Comparison of ENCODE assay signal across 26 cellular contexts in the genomic region with DNA sequence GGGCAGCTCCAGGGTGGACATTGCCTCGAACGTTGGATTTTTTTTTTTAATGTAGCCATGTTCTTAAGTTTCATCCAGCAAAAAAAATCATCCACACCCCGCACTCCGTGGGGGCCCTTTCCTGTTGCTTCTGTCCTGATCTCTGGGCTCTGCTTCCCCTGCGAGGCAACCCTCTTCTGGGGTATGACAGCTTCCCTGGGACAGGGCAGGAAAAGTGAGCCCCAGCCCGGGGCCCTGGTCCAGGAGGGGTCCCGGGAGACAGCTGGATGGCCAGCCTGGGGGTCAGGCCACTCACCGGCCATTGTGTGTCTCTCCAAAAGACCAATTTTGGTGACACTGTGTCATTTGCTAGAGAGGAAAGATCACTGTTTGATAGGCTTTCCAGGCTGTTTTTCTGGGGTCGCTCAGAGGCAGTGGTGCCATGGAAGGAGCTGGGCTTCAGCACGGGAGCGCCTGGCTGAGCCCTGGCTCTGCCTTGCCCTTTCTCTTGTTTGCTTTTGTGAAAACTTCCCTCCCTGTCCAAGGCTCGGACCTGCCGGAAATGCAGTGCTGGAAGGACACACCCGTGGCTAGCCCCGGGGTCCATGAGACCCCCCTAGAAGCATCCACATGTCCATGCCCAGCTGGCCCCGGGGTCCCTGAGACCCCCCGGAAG.
"Had no signal": no experiment of that assay in that cellular context is flagged by ENCODE, and none has a peak within 500 bp of the region (broad histone marks: within the 10 kb centered on the region; RNA-seq: fewer than 3 reads in every experiment).

No MANE protein-coding gene starts in this region.

- H3K4me3 Mint-ChIP-seq: activated B cell treated with CpG ODN at 0.5 μM for 24 hours; activated CD4-positive, alpha-beta T cell treated with anti-CD3 and anti-CD28 coated beads for 36 hours; activated T-cell treated with anti-CD3 and anti-CD28 coated beads, Interleukin-2, amount 50 U/mL, for 72 hours; central memory CD8-positive, alpha-beta T cell; mesothelial cell of epicardium; naive thymus-derived CD8-positive, alpha-beta T cell; stimulated activated naive B cell treated with anti-CD40 and anti-IgM and Interleukin-4, amounts not matched to agents 10 μg/mL and 1 μg/mL and 100 μg/mL, for 72 hours; T-helper 1 cell treated with Interleukin-12 subunit alpha and Interleukin-12 subunit beta and Interleukin-4 antibody, amounts not matched to agents 30 μg/mL and 1 μg/mL, for 36 hours had no signal

- H3K27ac Mint-ChIP-seq: activated B cell treated with CpG ODN at 0.5 μM for 24 hours; activated CD4-positive, alpha-beta T cell treated with anti-CD3 and anti-CD28 coated beads for 36 hours; activated T-cell treated with anti-CD3 and anti-CD28 coated beads, Interleukin-2, amount 50 U/mL, for 72 hours; mesothelial cell of epicardium; stimulated activated naive B cell treated with anti-CD40 and anti-IgM and Interleukin-4, amounts not matched to agents 10 μg/mL and 1 μg/mL and 100 μg/mL, for 72 hours; T-helper 1 cell treated with Interleukin-12 subunit alpha and Interleukin-12 subunit beta and Interleukin-4 antibody, amounts not matched to agents 30 μg/mL and 1 μg/mL, for 36 hours had no signal

- H3K36me3 ChIP-seq: colonic mucosa had no signal

- H3K9me3 ChIP-seq: colonic mucosa, left lung, neutrophil, pancreas, right lobe of liver had no signal

- H3K9me3 Mint-ChIP-seq: activated B cell treated with CpG ODN at 0.5 μM for 24 hours; activated naive CD4-positive, alpha-beta T cell treated with anti-CD3 and anti-CD28 coated beads, Interleukin-2, amount 50 U/mL, for 72 hours; central memory CD8-positive, alpha-beta T cell; naive thymus-derived CD8-positive, alpha-beta T cell; T-helper 1 cell treated with Interleukin-12 subunit alpha and Interleukin-12 subunit beta and Interleukin-4 antibody, amounts not matched to agents 30 μg/mL and 1 μg/mL, for 36 hours had no signal

- H3K27ac ChIP-seq: colonic mucosa, dorsolateral prefrontal cortex, epithelial cell of prostate, left lung, neutrophil, pancreas, right lobe of liver had no signal

- H3K4me3 ChIP-seq: colonic mucosa, dorsolateral prefrontal cortex, left lung, pancreas, right lobe of liver had no signal

- H3K4me1 Mint-ChIP-seq: activated CD4-positive, alpha-beta T cell treated with anti-CD3 and anti-CD28 coated beads for 36 hours; mesothelial cell of epicardium had no signal

- H3K27me3 ChIP-seq: colonic mucosa, dorsolateral prefrontal cortex, left lung, neutrophil, pancreas, right lobe of liver had no signal

- DNase-seq: activated B cell treated with CpG ODN at 0.5 μM for 24 hours; activated CD4-positive, alpha-beta T cell treated with anti-CD3 and anti-CD28 coated beads for 36 hours; activated CD4-positive, alpha-beta T cell treated with anti-CD3 and anti-CD28 coated beads, Interleukin-2, amount 50 U/mL, for 48 hours; activated CD8-positive, alpha-beta memory T cell treated with anti-CD3 and anti-CD28 coated beads, Interleukin-2, amount 50 U/mL, for 48 hours; activated gamma-delta T cell; activated T-cell treated with anti-CD3 and anti-CD28 coated beads, Interleukin-2, amount 50 U/mL, for 72 hours; colonic mucosa; mammary epithelial cell; small intestine; stimulated activated CD4-positive, alpha-beta T cell treated with anti-CD3 and anti-CD28 coated beads, Interleukin-15, amount 100 ng/mL, for 24 hours; stimulated activated CD8-positive, alpha-beta memory T cell treated with anti-CD3 and anti-CD28 coated beads, Interleukin-4, amount 100 ng/mL, for 48 hours; stimulated activated naive B cell treated with anti-CD40 and anti-IgM and Interleukin-4, amounts not matched to agents 10 μg/mL and 1 μg/mL and 100 μg/mL, for 72 hours; T1000; trophoblast cell had no signal

- ATAC-seq: activated CD4-positive, alpha-beta T cell treated with anti-CD3 and anti-CD28 coated beads for 36 hours; activated T-cell treated with anti-CD3 and anti-CD28 coated beads, Interleukin-2, amount 50 U/mL, for 72 hours; left lung; naive thymus-derived CD8-positive, alpha-beta T cell; pancreas; stimulated activated naive B cell treated with anti-CD40 and anti-IgM and Interleukin-4, amounts not matched to agents 10 μg/mL and 1 μg/mL and 100 μg/mL, for 72 hours had no signal

- FAIRE-seq: astrocyte, pancreas, small intestine had no signal

- H3K4me1 ChIP-seq: colonic mucosa, left lung, pancreas, right lobe of liver had no signal

- H3K27me3 Mint-ChIP-seq: activated B cell treated with CpG ODN at 0.5 μM for 24 hours; activated CD4-positive, alpha-beta T cell treated with anti-CD3 and anti-CD28 coated beads for 36 hours; central memory CD8-positive, alpha-beta T cell; naive thymus-derived CD8-positive, alpha-beta T cell; stimulated activated naive B cell treated with anti-CD40 and anti-IgM and Interleukin-4, amounts not matched to agents 10 μg/mL and 1 μg/mL and 100 μg/mL, for 72 hours had no signal
